8 cellular contexts compared by ENCODE assay signal in the genomic region with DNA sequence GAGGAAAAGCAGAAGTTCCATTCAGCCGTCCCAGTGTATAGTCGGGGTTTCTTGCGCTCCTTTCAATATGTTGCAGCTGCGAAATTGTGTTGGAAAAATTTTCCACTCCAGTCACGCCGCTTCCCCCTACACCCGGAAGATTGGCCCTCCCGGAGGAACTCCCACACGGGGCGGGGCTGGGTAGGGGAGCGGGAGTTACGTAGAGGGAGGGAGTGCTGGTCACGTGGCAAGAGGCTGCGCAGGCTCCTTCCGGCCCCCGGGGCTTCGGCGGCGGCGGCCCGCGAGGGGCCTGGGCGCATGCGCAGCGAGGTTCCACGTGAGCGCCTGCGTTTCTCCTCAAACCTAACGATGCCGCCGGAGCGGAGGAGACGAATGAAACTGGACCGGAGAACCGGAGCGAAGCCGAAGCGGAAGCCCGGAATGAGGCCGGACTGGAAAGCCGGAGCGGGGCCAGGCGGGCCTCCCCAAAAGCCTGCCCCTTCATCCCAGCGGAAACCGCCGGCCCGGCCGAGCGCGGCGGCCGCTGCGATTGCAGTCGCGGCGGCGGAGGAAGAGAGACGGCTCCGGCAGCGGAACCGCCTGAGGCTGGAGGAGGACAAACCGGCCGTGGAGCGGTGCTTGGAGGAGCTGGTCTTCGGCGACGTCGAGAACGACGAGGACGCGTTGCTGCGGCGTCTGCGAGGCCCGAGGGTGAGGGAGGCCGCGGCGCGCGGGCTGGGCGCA. TPM values are rescaled to one million over a fixed set of nuclear protein-coding genes. Genes with fewer than 3 reads are reported as not detected.
DNase-seq lines count a peak whose midpoint lies in the region; ATAC-seq and TF ChIP-seq lines count a peak whose summit lies in the region.

A gene (plus strand): TSS at position 310 of the 723 bp plus-strand sequence. CDS start 39 bp downstream, at position 349.

- H3K36me3 Mint-ChIP-seq in activated naive CD4-positive, alpha-beta T cell treated with anti-CD3 and anti-CD28 coated beads, Interleukin-2, amount 50 U/mL, for 24 hours, result peaks cover 22% of the 10 kb centered on the region

- H3K4me3 Mint-ChIP-seq in activated naive CD4-positive, alpha-beta T cell treated with anti-CD3 and anti-CD28 coated beads, Interleukin-2, amount 50 U/mL, for 24 hours, result peak within 1 kb of the TSS; percentile 90

- H3K27ac Mint-ChIP-seq in activated naive CD4-positive, alpha-beta T cell treated with anti-CD3 and anti-CD28 coated beads, Interleukin-2, amount 50 U/mL, for 24 hours, result peak within 1 kb of the TSS; percentile 98

- no peak for TF ChIP-seq CTCF in GM10266 (IDR thresholded peaks at IDR 0.05; ENCODE audit: control insufficient read depth, insufficient read depth, low read depth, missing control alignments)
- TF ChIP-seq CTCF in omental fat pad (IDR thresholded peaks at IDR 0.05), result no peak

- peak; percentile 65 for ATAC-seq in HG02623 (IDR thresholded peaks at IDR 0.05; ENCODE audit: unreplicated experiment)
- peak; percentile 88 for ATAC-seq in SK-N-SH treated with all-trans-retinoic acid at 6 μM for 48 hours
- peak; percentile 97 for ATAC-seq in omental fat pad (ENCODE audit: low FRiP score)

- peak within 1 kb of the TSS; percentile 99 for H3K27ac ChIP-seq in temporal lobe (ENCODE audit: low read depth, low read length)

- peaks cover 65% of the 10 kb centered on the region for H3K4me1 Mint-ChIP-seq in activated naive CD4-positive, alpha-beta T cell treated with anti-CD3 and anti-CD28 coated beads, Interleukin-2, amount 50 U/mL, for 24 hours

- no peaks in the 10 kb centered on the region for H3K27me3 Mint-ChIP-seq in activated naive CD4-positive, alpha-beta T cell treated with anti-CD3 and anti-CD28 coated beads, Interleukin-2, amount 50 U/mL, for 24 hours

- H3K9me3 Mint-ChIP-seq in activated naive CD4-positive, alpha-beta T cell treated with anti-CD3 and anti-CD28 coated beads, Interleukin-2, amount 50 U/mL, for 24 hours, result no peaks in the 10 kb centered on the region

- DNase-seq in GM10266 (ENCODE audit: extremely low spot score), result peak; percentile 97
- DNase-seq in NCI-H1092 treated with DMSO at 0.1 percent for 48 hours (lab: John Stamatoyannopoulos, UW), result peak; percentile 98
- DNase-seq in glomerular visceral epithelial cell (ENCODE audit: extremely low spot score), result peak; percentile 98
- peak; percentile 77 for DNase-seq in omental fat pad (ENCODE audit: low spot score)

TF ChIP-seq in SK-N-SH treated with all-trans-retinoic acid at 6 μM for 48 hours, 23 proteins besides CTCF, POLR2A, EP300 and RAD21 (continues in another document):
- no peak for TF ChIP-seq GLIS3 (CRISPR knock-in tag; IDR thresholded peaks at IDR 0.05)
- no peak for TF ChIP-seq ESRRG (CRISPR knock-in tag; IDR thresholded peaks at IDR 0.05)
- peak; percentile 56 for TF ChIP-seq ZFP3 (CRISPR knock-in tag; IDR thresholded peaks at IDR 0.05)
- peak; percentile 78 for TF ChIP-seq ARNTL (CRISPR knock-in tag; IDR thresholded peaks at IDR 0.05; ENCODE audit: borderline replicate concordance, low read depth)
- no peak for TF ChIP-seq SNAI2 (CRISPR knock-in tag; IDR thresholded peaks at IDR 0.05)
- TF ChIP-seq ZNF565 (CRISPR knock-in tag; conservative IDR thresholded peaks at IDR 0.05; ENCODE audit: low read depth), result no peak
- TF ChIP-seq CSDC2 (CRISPR knock-in tag; IDR thresholded peaks at IDR 0.05), result 0 out of 2 replicates have a peak, but pooled peaks have one; percentile 62
- TF ChIP-seq OSR1 (CRISPR knock-in tag; IDR thresholded peaks at IDR 0.05), result no peak
- TF ChIP-seq, protein P1, sequence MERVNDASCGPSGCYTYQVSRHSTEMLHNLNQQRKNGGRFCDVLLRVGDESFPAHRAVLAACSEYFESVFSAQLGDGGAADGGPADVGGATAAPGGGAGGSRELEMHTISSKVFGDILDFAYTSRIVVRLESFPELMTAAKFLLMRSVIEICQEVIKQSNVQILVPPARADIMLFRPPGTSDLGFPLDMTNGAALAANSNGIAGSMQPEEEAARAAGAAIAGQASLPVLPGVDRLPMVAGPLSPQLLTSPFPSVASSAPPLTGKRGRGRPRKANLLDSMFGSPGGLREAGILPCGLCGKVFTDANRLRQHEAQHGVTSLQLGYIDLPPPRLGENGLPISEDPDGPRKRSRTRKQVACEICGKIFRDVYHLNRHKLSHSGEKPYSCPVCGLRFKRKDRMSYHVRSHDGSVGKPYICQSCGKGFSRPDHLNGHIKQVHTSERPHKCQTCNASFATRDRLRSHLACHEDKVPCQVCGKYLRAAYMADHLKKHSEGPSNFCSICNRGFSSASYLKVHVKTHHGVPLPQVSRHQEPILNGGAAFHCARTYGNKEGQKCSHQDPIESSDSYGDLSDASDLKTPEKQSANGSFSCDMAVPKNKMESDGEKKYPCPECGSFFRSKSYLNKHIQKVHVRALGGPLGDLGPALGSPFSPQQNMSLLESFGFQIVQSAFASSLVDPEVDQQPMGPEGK (CRISPR knock-in tag; IDR thresholded peaks at IDR 0.05; ENCODE audit: borderline replicate concordance), result no peak
- no peak for TF ChIP-seq BACH2 (CRISPR knock-in tag; IDR thresholded peaks at IDR 0.05; ENCODE audit: borderline replicate concordance)
- TF ChIP-seq ZFP30 (CRISPR knock-in tag; IDR thresholded peaks at IDR 0.05), result no peak
- TF ChIP-seq, protein P2, sequence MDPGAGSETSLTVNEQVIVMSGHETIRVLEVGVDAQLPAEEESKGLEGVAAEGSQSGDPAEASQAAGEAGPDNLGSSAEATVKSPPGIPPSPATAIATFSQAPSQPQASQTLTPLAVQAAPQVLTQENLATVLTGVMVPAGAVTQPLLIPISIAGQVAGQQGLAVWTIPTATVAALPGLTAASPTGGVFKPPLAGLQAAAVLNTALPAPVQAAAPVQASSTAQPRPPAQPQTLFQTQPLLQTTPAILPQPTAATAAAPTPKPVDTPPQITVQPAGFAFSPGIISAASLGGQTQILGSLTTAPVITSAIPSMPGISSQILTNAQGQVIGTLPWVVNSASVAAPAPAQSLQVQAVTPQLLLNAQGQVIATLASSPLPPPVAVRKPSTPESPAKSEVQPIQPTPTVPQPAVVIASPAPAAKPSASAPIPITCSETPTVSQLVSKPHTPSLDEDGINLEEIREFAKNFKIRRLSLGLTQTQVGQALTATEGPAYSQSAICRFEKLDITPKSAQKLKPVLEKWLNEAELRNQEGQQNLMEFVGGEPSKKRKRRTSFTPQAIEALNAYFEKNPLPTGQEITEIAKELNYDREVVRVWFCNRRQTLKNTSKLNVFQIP (CRISPR knock-in tag; IDR thresholded peaks at IDR 0.05; ENCODE audit: borderline replicate concordance, low read depth), result peak; percentile 48; the same call in 1 of the 2 replicates
- TF ChIP-seq, protein P3, sequence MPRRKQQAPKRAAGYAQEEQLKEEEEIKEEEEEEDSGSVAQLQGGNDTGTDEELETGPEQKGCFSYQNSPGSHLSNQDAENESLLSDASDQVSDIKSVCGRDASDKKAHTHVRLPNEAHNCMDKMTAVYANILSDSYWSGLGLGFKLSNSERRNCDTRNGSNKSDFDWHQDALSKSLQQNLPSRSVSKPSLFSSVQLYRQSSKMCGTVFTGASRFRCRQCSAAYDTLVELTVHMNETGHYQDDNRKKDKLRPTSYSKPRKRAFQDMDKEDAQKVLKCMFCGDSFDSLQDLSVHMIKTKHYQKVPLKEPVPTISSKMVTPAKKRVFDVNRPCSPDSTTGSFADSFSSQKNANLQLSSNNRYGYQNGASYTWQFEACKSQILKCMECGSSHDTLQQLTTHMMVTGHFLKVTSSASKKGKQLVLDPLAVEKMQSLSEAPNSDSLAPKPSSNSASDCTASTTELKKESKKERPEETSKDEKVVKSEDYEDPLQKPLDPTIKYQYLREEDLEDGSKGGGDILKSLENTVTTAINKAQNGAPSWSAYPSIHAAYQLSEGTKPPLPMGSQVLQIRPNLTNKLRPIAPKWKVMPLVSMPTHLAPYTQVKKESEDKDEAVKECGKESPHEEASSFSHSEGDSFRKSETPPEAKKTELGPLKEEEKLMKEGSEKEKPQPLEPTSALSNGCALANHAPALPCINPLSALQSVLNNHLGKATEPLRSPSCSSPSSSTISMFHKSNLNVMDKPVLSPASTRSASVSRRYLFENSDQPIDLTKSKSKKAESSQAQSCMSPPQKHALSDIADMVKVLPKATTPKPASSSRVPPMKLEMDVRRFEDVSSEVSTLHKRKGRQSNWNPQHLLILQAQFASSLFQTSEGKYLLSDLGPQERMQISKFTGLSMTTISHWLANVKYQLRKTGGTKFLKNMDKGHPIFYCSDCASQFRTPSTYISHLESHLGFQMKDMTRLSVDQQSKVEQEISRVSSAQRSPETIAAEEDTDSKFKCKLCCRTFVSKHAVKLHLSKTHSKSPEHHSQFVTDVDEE (CRISPR knock-in tag; IDR thresholded peaks at IDR 0.05), result 0 out of 2 replicates have a peak, but pooled peaks have one; percentile 16
- TF ChIP-seq ZC3H10 (CRISPR knock-in tag; IDR thresholded peaks at IDR 0.05), result no peak
- no peak for TF ChIP-seq ZNF8 (CRISPR knock-in tag; IDR thresholded peaks at IDR 0.05)
- no peak for TF ChIP-seq TOX (CRISPR knock-in tag; IDR thresholded peaks at IDR 0.05; ENCODE audit: borderline replicate concordance)
- TF ChIP-seq ZNF70 (CRISPR knock-in tag; IDR thresholded peaks at IDR 0.05), result 0 out of 2 replicates have a peak, but pooled peaks have one; percentile 24
- TF ChIP-seq, protein P4, sequence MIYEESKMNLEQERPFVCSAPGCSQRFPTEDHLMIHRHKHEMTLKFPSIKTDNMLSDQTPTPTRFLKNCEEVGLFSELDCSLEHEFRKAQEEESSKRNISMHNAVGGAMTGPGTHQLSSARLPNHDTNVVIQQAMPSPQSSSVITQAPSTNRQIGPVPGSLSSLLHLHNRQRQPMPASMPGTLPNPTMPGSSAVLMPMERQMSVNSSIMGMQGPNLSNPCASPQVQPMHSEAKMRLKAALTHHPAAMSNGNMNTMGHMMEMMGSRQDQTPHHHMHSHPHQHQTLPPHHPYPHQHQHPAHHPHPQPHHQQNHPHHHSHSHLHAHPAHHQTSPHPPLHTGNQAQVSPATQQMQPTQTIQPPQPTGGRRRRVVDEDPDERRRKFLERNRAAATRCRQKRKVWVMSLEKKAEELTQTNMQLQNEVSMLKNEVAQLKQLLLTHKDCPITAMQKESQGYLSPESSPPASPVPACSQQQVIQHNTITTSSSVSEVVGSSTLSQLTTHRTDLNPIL (CRISPR knock-in tag; IDR thresholded peaks at IDR 0.05; ENCODE audit: low read depth), result no peak
- TF ChIP-seq ISL1 (CRISPR knock-in tag; IDR thresholded peaks at IDR 0.05), result no peak

RNA-seq across cellular contexts. Expression of the gene that starts here (rescaled TPM):
- 10 to 100 TPM; 24.1 to 51.0 (median 24.4) TPM for total RNA-seq in omental fat pad
- 35.7 TPM for total RNA-seq in temporal lobe

Comparison
In these comparisons a context has a peak if more than half of its experiments do, and no peak if none do; other contexts are left out.
1. Peak in every context shown above with its lines: DNase-seq, ATAC-seq and H3K27ac ChIP-seq.